7 cellular contexts compared by ENCODE assay signal in genomic region chr4:88786011-88786410, GRCh38.
"Had no signal": no experiment of that assay in that cellular context is flagged by ENCODE, and none has a peak within 500 bp of the region (broad histone marks: within the 10 kb centered on the region; RNA-seq: fewer than 3 reads in every experiment).

No MANE protein-coding gene starts in this region.

- H3K4me3 Mint-ChIP-seq: GM23338, H9 had no signal

- DNase-seq: H9, HCEC 1CT, IMR-90 had no signal

- FAIRE-seq: H1, H54, HTR-8/SVneo had no signal

- H3K4me3 ChIP-seq: GM23338 had no signal

- H3K27ac Mint-ChIP-seq: GM23338, H9 had no signal

- ATAC-seq: GM23338 had no signal

- H3K9me3 Mint-ChIP-seq: GM23338, H9 had no signal

- H3K4me1 Mint-ChIP-seq: H9 had no signal
